ENCODE assay signal across 20 cellular contexts in the genomic region with DNA sequence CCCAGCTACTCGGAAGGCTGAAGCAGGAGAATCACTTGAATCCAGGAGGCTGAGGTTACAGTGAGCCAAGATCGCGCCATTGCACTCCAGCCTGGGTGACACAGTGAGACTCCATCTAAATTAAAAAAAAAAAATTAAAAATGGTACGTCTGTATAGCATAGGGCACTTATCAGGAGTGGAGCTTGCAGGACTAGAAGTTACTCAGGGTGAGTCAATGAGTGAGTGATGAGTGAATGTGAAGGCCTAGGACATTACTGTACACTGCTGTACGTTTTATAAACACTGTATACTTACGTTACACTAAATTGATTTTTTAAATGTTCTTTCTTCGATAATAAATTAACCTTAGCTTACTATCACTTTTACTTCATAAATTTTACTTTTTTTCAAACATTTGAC.
DNase-seq lines count a peak whose midpoint lies in the region; ATAC-seq and TF ChIP-seq lines count a peak whose summit lies in the region.
"Had no signal": no experiment of that assay in that cellular context is flagged by ENCODE, and none has a peak within 500 bp of the region (broad histone marks: within the 10 kb centered on the region; RNA-seq: fewer than 3 reads in every experiment).

No MANE protein-coding gene starts in this region.

- H3K27me3 ChIP-seq in fibroblast of lung (ENCODE audit: control insufficient read depth, insufficient read depth, low read length), result no peaks in the 10 kb centered on the region
- H3K27me3 ChIP-seq in smooth muscle cell (ENCODE audit: low read depth), result no peaks in the 10 kb centered on the region
- H3K27me3 ChIP-seq in colonic mucosa, result no peaks in the 10 kb centered on the region
- H3K27me3 ChIP-seq: upper lobe of right lung had no signal

- intact Hi-C loops in colonic mucosa (cut with DNase I), result no loop called here

- TF ChIP-seq CTCF in HFFc6 (IDR thresholded peaks at IDR 0.05) (no peak), RWPE1 (conservative IDR thresholded peaks at IDR 0.05; ENCODE audit: low read depth) (no peak), fibroblast of lung (conservative IDR thresholded peaks at IDR 0.05 in 1 of 2, IDR thresholded peaks at IDR 0.05 in 1 of 2; ENCODE audit: low read depth in 1 of 2, low read length in 2 of 2) (no peak), smooth muscle cell (IDR thresholded peaks at IDR 0.05; ENCODE audit: borderline replicate concordance, insufficient read depth, poor library complexity, severe bottlenecking) (no peak), colonic mucosa (IDR thresholded peaks at IDR 0.05) (no peak)

- H3K36me3 Mint-ChIP-seq in HFFc6 (ENCODE audit: low read depth), result peaks cover 6% of the 10 kb centered on the region; the same call in 1 of the 2 replicates
- peaks cover 6% of the 10 kb centered on the region for H3K36me3 Mint-ChIP-seq in stimulated activated memory B cell treated with anti-CD40 and anti-IgM and Interleukin-4, amounts not matched to agents 10 μg/mL and 1 μg/mL and 100 μg/mL, for 72 hours

- no peaks in the 10 kb centered on the region for H3K9me3 Mint-ChIP-seq in HFFc6
- H3K9me3 Mint-ChIP-seq in stimulated activated memory B cell treated with anti-CD40 and anti-IgM and Interleukin-4, amounts not matched to agents 10 μg/mL and 1 μg/mL and 100 μg/mL, for 72 hours, result peaks cover 4% of the 10 kb centered on the region
- H3K9me3 Mint-ChIP-seq: activated CD4-positive, alpha-beta memory T cell treated with anti-CD3 and anti-CD28 coated beads, Interleukin-2, amount 10 ng/mL, durations not matched to agents 7 days and 5 days; central memory CD8-positive, alpha-beta T cell had no signal

- H3K4me1 ChIP-seq in fibroblast of lung (ENCODE audit: control insufficient read depth, extremely low read depth, insufficient read depth, low read length), result peaks cover 2% of the 10 kb centered on the region
- H3K4me1 ChIP-seq in smooth muscle cell (ENCODE audit: low read depth), result no peaks in the 10 kb centered on the region
- no peaks in the 10 kb centered on the region for H3K4me1 ChIP-seq in colonic mucosa
- H3K4me1 ChIP-seq: Caco-2, upper lobe of right lung had no signal

- H3K36me3 ChIP-seq in fibroblast of lung (ENCODE audit: control insufficient read depth, insufficient read depth, low read length) (no peaks in the 10 kb centered on the region), smooth muscle cell (ENCODE audit: low read depth) (no peaks in the 10 kb centered on the region), colonic mucosa (no peaks in the 10 kb centered on the region)
- H3K36me3 ChIP-seq: upper lobe of right lung had no signal

- H3K4me3 ChIP-seq in fibroblast of lung (replicated peaks in 1 of 4; ENCODE audit: control extremely low read depth in 1 of 4, insufficient read depth in 1 of 4, low read depth in 3 of 4, low read length in 4 of 4) (no peak overlapping the region), smooth muscle cell (no peak overlapping the region), colonic mucosa (no peak overlapping the region)
- H3K4me3 ChIP-seq: upper lobe of right lung had no signal

- H3K27ac Mint-ChIP-seq in HFFc6, result peak overlapping the region; percentile 43; the same call in 1 of the 2 replicates
- no peak overlapping the region for H3K27ac Mint-ChIP-seq in stimulated activated memory B cell treated with anti-CD40 and anti-IgM and Interleukin-4, amounts not matched to agents 10 μg/mL and 1 μg/mL and 100 μg/mL, for 72 hours
- H3K27ac Mint-ChIP-seq: activated CD4-positive, alpha-beta memory T cell treated with anti-CD3 and anti-CD28 coated beads, Interleukin-2, amount 10 ng/mL, durations not matched to agents 7 days and 5 days had no signal

- H2AFZ ChIP-seq in fibroblast of lung (ENCODE audit: low read length) (no peak overlapping the region), smooth muscle cell (ENCODE audit: low read depth) (no peak overlapping the region)

- peaks cover 51% of the 10 kb centered on the region for H3K4me1 Mint-ChIP-seq in HFFc6 (ENCODE audit: low read depth)
- H3K4me1 Mint-ChIP-seq in stimulated activated memory B cell treated with anti-CD40 and anti-IgM and Interleukin-4, amounts not matched to agents 10 μg/mL and 1 μg/mL and 100 μg/mL, for 72 hours, result peaks cover 10% of the 10 kb centered on the region

- DNase-seq in HFFc6 (peak; percentile 78), RWPE1 (ENCODE audit: low spot score) (peak; percentile 50), fibroblast of lung (ENCODE audit: low read depth in 2 of 2) (peak; percentile 70 to 75), smooth muscle cell (lab: John Stamatoyannopoulos, UW; ENCODE audit: unreplicated experiment) (no peak), colonic mucosa (no peak)
- DNase-seq: activated CD4-positive, alpha-beta memory T cell treated with anti-CD3 and anti-CD28 coated beads, Interleukin-2, amount 10 ng/mL, durations not matched to agents 7 days and 5 days; activated gamma-delta T cell; activated T-cell treated with anti-CD3 and anti-CD28 coated beads for 4 hours; amniotic stem cell; Caco-2; glutamatergic neuron; NCI-H2029 treated with DMSO at 0.1 percent for 48 hours; NCI-H446 treated with DMSO at 0.1 percent for 48 hours; NK-92 treated with Interleukin-12 subunit alpha and Interleukin-12 subunit beta, amount 100 ng/mL, for 24 hours; stimulated activated CD4-positive, alpha-beta T cell treated with anti-CD3 and anti-CD28 coated beads, Interleukin-4, amount 100 ng/mL, for 24 hours; upper lobe of right lung had no signal

- H3K9ac ChIP-seq in fibroblast of lung (ENCODE audit: insufficient read depth, low read length), result no peak overlapping the region
- no peak overlapping the region for H3K9ac ChIP-seq in smooth muscle cell (ENCODE audit: low read depth)
- H3K9ac ChIP-seq in colonic mucosa (ENCODE audit: low read depth in 2 of 2, low read length in 2 of 2), result no peak overlapping the region

- H3K27ac ChIP-seq in RWPE1 (no peak overlapping the region), fibroblast of lung (ENCODE audit: insufficient read depth, low read length) (no peak overlapping the region), smooth muscle cell (ENCODE audit: low read depth) (peak overlapping the region; percentile 12), colonic mucosa (no peak overlapping the region)
- H3K27ac ChIP-seq: HL-60, upper lobe of right lung had no signal

- ATAC-seq in HG03439 (IDR thresholded peaks at IDR 0.05; ENCODE audit: unreplicated experiment), result no peak
- ATAC-seq in stimulated activated memory B cell treated with anti-CD40 and anti-IgM and Interleukin-4, amounts not matched to agents 10 μg/mL and 1 μg/mL and 100 μg/mL, for 72 hours, result no peak
- ATAC-seq: upper lobe of right lung had no signal

- WGBS in smooth muscle cell (ENCODE audit: low lambda C conversion rate), result 68% methylated on average over 7 of the region's 7 CpGs

- no peaks in the 10 kb centered on the region for H3K79me2 ChIP-seq in fibroblast of lung (ENCODE audit: control insufficient read depth, insufficient read depth, low read length)
- H3K79me2 ChIP-seq in smooth muscle cell (ENCODE audit: low read depth), result no peaks in the 10 kb centered on the region

- no peaks in the 10 kb centered on the region for H3F3A ChIP-seq in smooth muscle cell (ENCODE audit: low read depth)

- no peaks in the 10 kb centered on the region for H3K9me3 ChIP-seq in fibroblast of lung (ENCODE audit: control insufficient read depth, insufficient read depth, low read depth, low read length)
- H3K9me3 ChIP-seq in smooth muscle cell (replicated peaks; ENCODE audit: low read depth), result no peaks in the 10 kb centered on the region
- no peaks in the 10 kb centered on the region for H3K9me3 ChIP-seq in colonic mucosa
- H3K9me3 ChIP-seq: Caco-2, upper lobe of right lung had no signal

- no peaks in the 10 kb centered on the region for H4K20me1 ChIP-seq in fibroblast of lung (ENCODE audit: control insufficient read depth, extremely low read depth, insufficient read depth, low read length)
- no peaks in the 10 kb centered on the region for H4K20me1 ChIP-seq in smooth muscle cell (ENCODE audit: low read depth)

- H3K4me3 Mint-ChIP-seq in HFFc6, result 0 out of 2 replicates have a peak overlapping the region, but pooled peaks have one; percentile 1
- H3K4me3 Mint-ChIP-seq in stimulated activated memory B cell treated with anti-CD40 and anti-IgM and Interleukin-4, amounts not matched to agents 10 μg/mL and 1 μg/mL and 100 μg/mL, for 72 hours, result no peak overlapping the region
- H3K4me3 Mint-ChIP-seq: activated CD4-positive, alpha-beta memory T cell treated with anti-CD3 and anti-CD28 coated beads, Interleukin-2, amount 10 ng/mL, durations not matched to agents 7 days and 5 days; central memory CD8-positive, alpha-beta T cell had no signal

- H3K4me2 ChIP-seq in fibroblast of lung (ENCODE audit: extremely low read depth, insufficient read depth, low read length) (no peak overlapping the region), smooth muscle cell (no peak overlapping the region)

- no peaks in the 10 kb centered on the region; the same call in 1 of the 2 replicates for H3K27me3 Mint-ChIP-seq in HFFc6 (ENCODE audit: insufficient read depth)
- H3K27me3 Mint-ChIP-seq in stimulated activated memory B cell treated with anti-CD40 and anti-IgM and Interleukin-4, amounts not matched to agents 10 μg/mL and 1 μg/mL and 100 μg/mL, for 72 hours, result no peaks in the 10 kb centered on the region

- CTCF ChIA-PET in RWPE1 (lab: Yijun Ruan, JAX), result interaction anchor here (0.7 to 1.5 kb wide), 4 partner anchors 15 to 526 kb away, joined by 3 to 4 read pairs (median 3); no protein-coding TSS in a partner anchor

- POLR2A ChIA-PET in RWPE1 (lab: Yijun Ruan, JAX; ENCODE audit: low non-redundant PET), result no interaction called here

Comparison
In these comparisons a context has a peak if more than half of its experiments do, and no peak if none do; other contexts are left out.
1. DNase-seq: peak in HFFc6 (single experiment), RWPE1 (single experiment) and fibroblast of lung (2 of 2); none in smooth muscle cell (single experiment) and colonic mucosa (single experiment).